34 cellular contexts compared by ENCODE assay signal in the genomic region with DNA sequence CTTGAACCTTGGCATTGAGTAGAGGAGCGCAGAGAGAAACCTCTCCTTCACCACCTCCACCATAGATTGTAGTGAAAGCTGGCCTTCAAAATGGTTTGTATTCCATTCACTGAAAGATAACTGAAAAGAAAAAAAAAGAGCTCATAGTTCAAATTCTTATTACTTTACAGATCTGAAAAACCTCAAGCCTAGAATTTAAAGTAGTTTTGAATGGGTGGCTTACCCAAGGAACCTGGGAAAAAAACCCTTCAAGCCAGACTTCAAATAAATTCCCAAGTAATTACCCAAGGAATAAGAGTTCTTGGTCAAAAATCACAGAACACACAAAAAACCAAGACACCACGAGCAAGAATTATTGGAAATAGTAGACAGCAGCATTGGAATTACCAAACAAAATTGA.
"Had no signal": no experiment of that assay in that cellular context is flagged by ENCODE, and none has a peak within 500 bp of the region (broad histone marks: within the 10 kb centered on the region; RNA-seq: fewer than 3 reads in every experiment).

No MANE protein-coding gene starts in this region.

- H3K4me3 ChIP-seq: MG63 had no signal

- DNase-seq: Karpas-422, Kasumi-1, MG63, MM.1S, MV-4-11, NCI-H1048, NCI-H1092, NCI-H1092 treated with DMSO at 0.1 percent for 48 hours, NCI-H1105, NCI-H1105 treated with DMSO at 0.1 percent for 48 hours, NCI-H1417, NCI-H1417 treated with DMSO at 0.1 percent for 48 hours, NCI-H1436, NCI-H1436 treated with DMSO at 0.1 percent for 48 hours, NCI-H146, NCI-H1694, NCI-H1694 treated with DMSO at 0.1 percent for 48 hours, NCI-H187, NCI-H187 treated with DMSO at 0.1 percent for 48 hours, NCI-H1930, NCI-H2029, NCI-H2029 treated with DMSO at 0.1 percent for 48 hours, NCI-H2081, NCI-H2081 treated with DMSO at 0.1 percent for 48 hours, NCI-H2107, NCI-H2171, NCI-H2171 treated with DMSO at 0.1 percent for 48 hours, NCI-H2227 treated with DMSO at 0.1 percent for 48 hours, NCI-H226, NCI-H345, NCI-H446, NCI-H446 treated with DMSO at 0.1 percent for 48 hours, NCI-H510A had no signal

- H3K27ac ChIP-seq: KMS-11 had no signal

- H3K36me3 ChIP-seq: MG63 had no signal

- H3K9me3 ChIP-seq: MG63 had no signal

- H3K27me3 ChIP-seq: MG63 had no signal

- H3K4me2 ChIP-seq: KMS-11 had no signal

- H3K9ac ChIP-seq: KMS-11 had no signal
